Comparison of ENCODE assay signal across 3 cellular contexts in the genomic region with DNA sequence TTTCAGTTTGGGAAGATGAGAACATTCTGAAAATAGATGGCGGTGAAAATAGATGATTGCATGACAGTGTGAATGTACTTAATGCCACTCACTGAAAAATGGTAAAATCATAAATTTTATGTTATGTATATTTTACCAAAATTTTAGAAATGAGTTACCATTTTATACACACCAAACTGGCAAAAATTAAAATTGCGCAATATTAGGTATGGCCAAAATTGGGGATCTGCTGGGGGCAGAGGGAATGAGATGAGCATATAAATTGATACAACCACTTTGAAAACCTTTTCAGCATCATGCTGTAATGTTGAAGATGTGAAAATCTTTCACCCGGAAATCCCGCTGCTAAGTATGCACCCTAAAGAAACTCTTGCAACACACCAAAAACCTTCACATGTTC.
TF ChIP-seq lines count a peak whose summit lies in the region.

No MANE protein-coding gene starts in this region.

TF ChIP-seq in A549, 52 proteins besides CTCF, POLR2A, EP300 and RAD21:
- TF ChIP-seq FOSB (CRISPR knock-in tag; IDR thresholded peaks at IDR 0.05) = no peak
- TF ChIP-seq CEBPB (IDR thresholded peaks at IDR 0.05) = peak; percentile 68 to 80; a peak in 3 of 4 replicates

TF ChIP-seq in IMR-90, 13 proteins besides CTCF, POLR2A, EP300 and RAD21:
- no peak for TF ChIP-seq MAFK (IDR thresholded peaks at IDR 0.05; ENCODE audit: low read depth, low read length)
- peak; percentile 87 for TF ChIP-seq CEBPB (IDR thresholded peaks at IDR 0.05; ENCODE audit: low read depth, low read length)
TF ChIP-seq in IMR-90: peak in this region for 1.

TF ChIP-seq in H1, 55 proteins besides CTCF, POLR2A, EP300 and RAD21:
- TF ChIP-seq CEBPB (IDR thresholded peaks at IDR 0.05; ENCODE audit: low read depth, low read length) = peak; percentile 87
- no peak for TF ChIP-seq ASH2L (IDR thresholded peaks at IDR 0.05; ENCODE audit: low read length)
